ENCODE assay signal across 22 cellular contexts in the genomic region with DNA sequence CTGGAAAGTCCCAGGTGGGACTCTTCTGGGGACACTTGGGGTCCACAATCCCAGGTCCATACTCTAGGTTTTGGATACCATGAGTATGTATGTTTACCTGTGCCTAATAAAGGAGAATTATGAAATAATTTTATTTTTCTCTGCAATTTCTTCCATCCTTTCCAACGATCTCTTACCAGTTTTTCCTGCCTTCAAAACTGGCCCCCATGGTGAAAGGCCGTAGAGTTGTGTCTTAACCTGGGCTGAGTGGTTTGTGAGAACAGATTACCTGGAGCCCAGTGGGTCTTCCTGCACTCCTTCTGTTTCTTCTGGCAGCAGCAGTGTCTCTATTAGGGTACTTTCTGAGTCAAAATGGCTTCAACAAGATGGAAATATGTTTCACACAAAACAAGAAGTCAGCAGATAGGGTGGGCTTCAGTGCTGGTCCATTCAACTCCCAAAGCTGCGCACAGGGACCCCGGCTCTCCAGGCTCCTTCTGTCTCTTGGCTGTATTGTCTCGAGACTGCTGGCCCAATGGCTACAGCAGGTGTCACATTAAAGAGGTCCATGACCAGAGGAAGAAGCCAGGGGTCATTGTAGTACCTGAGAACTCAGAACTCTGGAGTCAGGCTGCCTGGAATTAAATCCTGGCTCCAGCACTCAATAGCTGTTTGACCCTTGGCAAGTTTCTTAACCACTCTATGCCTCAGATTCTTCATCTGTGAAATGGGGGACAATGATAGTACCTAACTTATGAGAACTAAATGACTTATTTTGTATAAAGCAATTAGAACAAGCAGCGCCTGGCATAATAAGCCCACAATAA. TPM values are rescaled to one million over a fixed set of nuclear protein-coding genes. Genes with fewer than 3 reads are reported as not detected.
DNase-seq lines count a peak whose midpoint lies in the region; ATAC-seq, FAIRE-seq and TF ChIP-seq lines count a peak whose summit lies in the region.
"Had no signal": no experiment of that assay in that cellular context is flagged by ENCODE, and none has a peak within 500 bp of the region (broad histone marks: within the 10 kb centered on the region; RNA-seq: fewer than 3 reads in every experiment).

No MANE protein-coding gene starts in this region.

- H3K27ac Mint-ChIP-seq in activated naive CD4-positive, alpha-beta T cell treated with anti-CD3 and anti-CD28 coated beads, Interleukin-2, amount 10 ng/mL, durations not matched to agents 7 days and 5 days = peak overlapping the region; percentile 71
- H3K27ac Mint-ChIP-seq in activated naive CD4-positive, alpha-beta T cell treated with anti-CD3 and anti-CD28 coated beads, Interleukin-2, amount 50 U/mL, for 72 hours = no peak overlapping the region
- H3K27ac Mint-ChIP-seq: CD8-positive, alpha-beta T cell had no signal

- FAIRE-seq in HepG2 (lab: Jason Lieb, UNC) = no peak
- FAIRE-seq: D721Med, GM12892, GM18507 had no signal

- peaks cover 19% of the 10 kb centered on the region for H3K4me1 Mint-ChIP-seq in activated naive CD4-positive, alpha-beta T cell treated with anti-CD3 and anti-CD28 coated beads, Interleukin-2, amount 10 ng/mL, durations not matched to agents 7 days and 5 days

- no peak overlapping the region for H2AFZ ChIP-seq in HepG2 (ENCODE audit: low read length)
- H2AFZ ChIP-seq: GM23248 had no signal

- no peaks in the 10 kb centered on the region for H4K20me1 ChIP-seq in HepG2 (ENCODE audit: insufficient read depth, low read length)

- H3K9ac ChIP-seq in HepG2 (ENCODE audit: insufficient read depth, low read depth, low read length) = peak overlapping the region; percentile 50
- H3K9ac ChIP-seq: BLaER1 treated with 17β-estradiol and CSF1 and Interleukin-3, amounts not matched to agents 10 nM and 100 nM; GM23248 had no signal

- H3K79me2 ChIP-seq in HepG2 (ENCODE audit: insufficient read depth, low read length) = no peaks in the 10 kb centered on the region

- CTCF ChIA-PET in activated naive CD4-positive, alpha-beta T cell treated with anti-CD3 and anti-CD28 coated beads, Interleukin-2, amount 10 ng/mL, durations not matched to agents 7 days and 5 days (lab: Charles Lee) = no interaction called here
- CTCF ChIA-PET in RWPE1 (lab: Yijun Ruan, JAX) (no interaction called here), HepG2 (lab: Yijun Ruan, JAX; ENCODE audit: low intra/inter-chr PET ratio, low total read pairs) (no interaction called here)

- BruUV-seq in HepG2 (replicated peaks; lab: Mats Ljungman, UMichigan) = no TSS peak

- H3K27me3 ChIP-seq in HepG2 (ENCODE audit: control insufficient read depth in 1 of 2, insufficient read depth in 2 of 2, low read length in 2 of 2) (no peaks in the 10 kb centered on the region), left lung (no peaks in the 10 kb centered on the region)
- H3K27me3 ChIP-seq: BLaER1 treated with 17β-estradiol and CSF1 and Interleukin-3, amounts not matched to agents 10 nM and 100 nM had no signal

- H3K4me3 ChIP-seq in HepG2 (replicated peaks in 1 of 3; ENCODE audit: insufficient read depth in 1 of 3, low read depth in 2 of 3, low read length in 3 of 3) (no peak overlapping the region), left lung (no peak overlapping the region)
- H3K4me3 ChIP-seq: BLaER1 treated with 17β-estradiol and CSF1 and Interleukin-3, amounts not matched to agents 10 nM and 100 nM; GM23248 had no signal

- H3K9me3 Mint-ChIP-seq in activated naive CD4-positive, alpha-beta T cell treated with anti-CD3 and anti-CD28 coated beads, Interleukin-2, amount 10 ng/mL, durations not matched to agents 7 days and 5 days = no peaks in the 10 kb centered on the region
- no peaks in the 10 kb centered on the region for H3K9me3 Mint-ChIP-seq in activated naive CD4-positive, alpha-beta T cell treated with anti-CD3 and anti-CD28 coated beads, Interleukin-2, amount 50 U/mL, for 72 hours
- H3K9me3 Mint-ChIP-seq: CD8-positive, alpha-beta T cell had no signal

- no peak for TF ChIP-seq POLR2A in HepG2 (IDR thresholded peaks at IDR 0.05; ENCODE audit: insufficient read depth in 1 of 2, low read depth in 2 of 2, low read length in 2 of 2)

- H3K27ac ChIP-seq in RWPE1 (peak overlapping the region; percentile 81), HepG2 (ENCODE audit: extremely low read length, insufficient read depth, low read length) (peak overlapping the region; percentile 87), left lung (no peak overlapping the region)
- H3K27ac ChIP-seq: BLaER1 treated with 17β-estradiol and CSF1 and Interleukin-3, amounts not matched to agents 10 nM and 100 nM; GM23248 had no signal

- whole genome bisulfite sequencing in HepG2 (ENCODE audit: low lambda C conversion rate) = 96% methylated on average over 6 of the region's 6 CpGs

- TF ChIP-seq RAD21 in HepG2 (CRISPR knock-in tag; IDR thresholded peaks at IDR 0.05) = no peak

- H3K9me3 ChIP-seq in HepG2 (ENCODE audit: low read length) (no peaks in the 10 kb centered on the region), left lung (no peaks in the 10 kb centered on the region)
- H3K9me3 ChIP-seq: BLaER1 treated with 17β-estradiol and CSF1 and Interleukin-3, amounts not matched to agents 10 nM and 100 nM had no signal

- H3K36me3 ChIP-seq in HepG2 (replicated peaks in 1 of 2; ENCODE audit: control insufficient read depth in 1 of 2, insufficient read depth in 2 of 2, low read length in 2 of 2) (peaks cover 34 to 50% of the 10 kb centered on the region in 2 experiments), left lung (peaks cover 0 to 63% of the 10 kb centered on the region in 2 donors)

- TF ChIP-seq CTCF in RWPE1 (conservative IDR thresholded peaks at IDR 0.05; ENCODE audit: low read depth) (no peak), HepG2 (CRISPR knock-in tag; IDR thresholded peaks at IDR 0.05) (0 out of 2 replicates have a peak, but pooled peaks have one; percentile 27), left lung (IDR thresholded peaks at IDR 0.05) (no peak)

- peaks cover 40% of the 10 kb centered on the region for H3K36me3 Mint-ChIP-seq in activated naive CD4-positive, alpha-beta T cell treated with anti-CD3 and anti-CD28 coated beads, Interleukin-2, amount 10 ng/mL, durations not matched to agents 7 days and 5 days
- peaks cover 0 to 10% of the 10 kb centered on the region in 2 donors for H3K36me3 Mint-ChIP-seq in activated naive CD4-positive, alpha-beta T cell treated with anti-CD3 and anti-CD28 coated beads, Interleukin-2, amount 50 U/mL, for 72 hours

- in situ Hi-C loops in HepG2 (cut with HindIII; ENCODE audit: extremely low pct_ligation_motif_present, low pct_unique_long_range_greater_than_20kb) = no loop called here

- no peaks in the 10 kb centered on the region for H3K27me3 Mint-ChIP-seq in activated naive CD4-positive, alpha-beta T cell treated with anti-CD3 and anti-CD28 coated beads, Interleukin-2, amount 10 ng/mL, durations not matched to agents 7 days and 5 days

- no peak for DNase-seq in activated naive CD4-positive, alpha-beta T cell treated with anti-CD3 and anti-CD28 coated beads, Interleukin-2, amount 10 ng/mL, durations not matched to agents 7 days and 5 days
- DNase-seq in activated naive CD4-positive, alpha-beta T cell treated with anti-CD3 and anti-CD28 coated beads, Interleukin-2, amount 50 U/mL, for 72 hours (ENCODE audit: low spot score in 2 of 2) = no peak
- no peak for DNase-seq in RWPE1 (ENCODE audit: low spot score)
- DNase-seq in HepG2 (ENCODE audit: low spot score) = no peak
- no peak for DNase-seq in SW480 (ENCODE audit: low spot score)
- DNase-seq in left lung = no peak
- DNase-seq: CD8-positive, alpha-beta T cell; DMS79; GM23248; HCEC 1CT; KG1; MV-4-11; NCI-H1694 treated with DMSO at 0.1 percent for 48 hours; NCI-H510A; NCI-H748 treated with DMSO at 0.1 percent for 48 hours; NK-92 treated with Interleukin-12 subunit alpha and Interleukin-12 subunit beta, amount 100 ng/mL, for 24 hours; SIG-M5 had no signal

- TF ChIP-seq EP300 in HepG2 (IDR thresholded peaks at IDR 0.05; ENCODE audit: low read depth in 2 of 2, low read length in 2 of 2) (no peak), HepG2 (CRISPR knock-in tag; IDR thresholded peaks at IDR 0.05; ENCODE audit: borderline replicate concordance) (0 out of 2 replicates have a peak, but pooled peaks have one; percentile 18)

- no peak overlapping the region for H3K4me3 Mint-ChIP-seq in activated naive CD4-positive, alpha-beta T cell treated with anti-CD3 and anti-CD28 coated beads, Interleukin-2, amount 10 ng/mL, durations not matched to agents 7 days and 5 days
- H3K4me3 Mint-ChIP-seq: CD8-positive, alpha-beta T cell had no signal

- POLR2A ChIA-PET in RWPE1 (lab: Yijun Ruan, JAX; ENCODE audit: low non-redundant PET) = interaction anchor here (1.0 to 1.2 kb wide), 2 partner anchors 34 to 35 kb away, joined by 3 to 4 read pairs; no protein-coding TSS in a partner anchor
- POLR2A ChIA-PET in HepG2 (lab: Yijun Ruan, JAX) = interaction anchor here (0.7 to 29.0 kb wide), 6 partner anchors 0 to 50 kb away, joined by 3 to 1587 read pairs (median 466); partner anchors contain the start of genes NRSN2, RBCK1 and TRIB3

- no peak for ATAC-seq in activated naive CD4-positive, alpha-beta T cell treated with anti-CD3 and anti-CD28 coated beads, Interleukin-2, amount 50 U/mL, for 72 hours
- ATAC-seq in HepG2 (no peak), left lung (no peak), HG02623 (IDR thresholded peaks at IDR 0.05; ENCODE audit: unreplicated experiment) (no peak)
- ATAC-seq: CD8-positive, alpha-beta T cell had no signal

- intact Hi-C loops in HepG2 (cut with micrococcal nuclease; ENCODE audit: unreplicated experiment) (no loop called here), left lung (cut with DNase I) (no loop called here)

- H3K4me2 ChIP-seq in HepG2 (ENCODE audit: low read depth, low read length) = no peak overlapping the region
- H3K4me2 ChIP-seq: BLaER1 treated with 17β-estradiol and CSF1 and Interleukin-3, amounts not matched to agents 10 nM and 100 nM had no signal

- peaks cover 96% of the 10 kb centered on the region for H3K4me1 ChIP-seq in HepG2 (ENCODE audit: insufficient read depth, low read length)
- no peaks in the 10 kb centered on the region for H3K4me1 ChIP-seq in left lung

RNA-seq across cellular contexts. Expression of gene RBCK1, which starts 10.5 kb away (rescaled TPM):
- total RNA-seq in activated naive CD4-positive, alpha-beta T cell treated with anti-CD3 and anti-CD28 coated beads, Interleukin-2, amount 50 U/mL, for 72 hours = 100 to 1,000 TPM; 113 to 150 TPM
- total RNA-seq in HepG2 (2016; rRNA removed; fragmentation: Illumina TruSeq; extraction: Trizol) = 121 and 149 TPM in 2 replicates
- 176 and 212 TPM in 2 replicates for total RNA-seq in HepG2 (2016; cell fraction: cytosol; rRNA removed; fragmentation: Illumina TruSeq; extraction: Trizol; ENCODE audit: low read depth)
- total RNA-seq in HepG2 (2016; cell fraction: insoluble cytoplasmic fraction; rRNA removed; fragmentation: Illumina TruSeq; extraction: Trizol) = 110 and 147 TPM in 2 replicates
- 217 and 241 TPM in 2 replicates for total RNA-seq in HepG2 (2016; cell fraction: membrane; rRNA removed; fragmentation: Illumina TruSeq; extraction: Trizol)
- total RNA-seq in HepG2 (2016; cell fraction: nucleus; rRNA removed; fragmentation: Illumina TruSeq; extraction: Trizol) = 83.9 and 95.5 TPM in 2 replicates
- polyA plus RNA-seq in HepG2 (2011; rRNA removed) = 215 and 270 TPM in 2 replicates
- 171 and 196 TPM in 2 replicates for polyA plus RNA-seq in HepG2 (2011; cell fraction: cytosol; rRNA removed)
- polyA plus RNA-seq in HepG2 (2011; cell fraction: nucleus; rRNA removed) = 558 and 618 TPM in 2 replicates
- 207 and 311 TPM in 2 replicates for polyA plus RNA-seq in HepG2 (2012)
- polyA plus RNA-seq in HepG2 (2016; cell fraction: cytosol; fragmentation: Illumina TruSeq; extraction: Trizol; ENCODE audit: low read depth) = 291 and 331 TPM in 2 replicates
- polyA plus RNA-seq in HepG2 (2016; cell fraction: insoluble cytoplasmic fraction; fragmentation: Illumina TruSeq; extraction: Trizol; ENCODE audit: low read depth) = 144 and 159 TPM in 2 replicates
- polyA plus RNA-seq in HepG2 (2016; cell fraction: membrane; fragmentation: Illumina TruSeq; extraction: Trizol; ENCODE audit: low read depth) = 277 and 299 TPM in 2 replicates
- 357 and 365 TPM in 2 replicates for polyA plus RNA-seq in HepG2 (2016; cell fraction: nucleus; fragmentation: Illumina TruSeq; extraction: Trizol; ENCODE audit: insufficient read depth, low read depth)
- 36.5 and 119 TPM in 2 replicates for polyA minus RNA-seq in HepG2 (2011; rRNA and poly(A)+ RNA removed; ENCODE audit: low replicate concordance)
- 65.9 and 88.8 TPM in 2 replicates for polyA minus RNA-seq in HepG2 (2011; cell fraction: cytosol; rRNA and poly(A)+ RNA removed)
- polyA minus RNA-seq in HepG2 (2011; cell fraction: nucleus; rRNA and poly(A)+ RNA removed) = 102 and 144 TPM in 2 replicates
- 10 to 100 TPM; 97.9 to 99.8 TPM for total RNA-seq in left lung

RNA-seq across cellular contexts. Expression of gene TRIB3, which starts 17.1 kb away (rescaled TPM):
- total RNA-seq in activated naive CD4-positive, alpha-beta T cell treated with anti-CD3 and anti-CD28 coated beads, Interleukin-2, amount 50 U/mL, for 72 hours = 10 to 100 TPM; 31.3 to 39.4 TPM
- total RNA-seq in HepG2 (2016; rRNA removed; fragmentation: Illumina TruSeq; extraction: Trizol) = 106 and 115 TPM in 2 replicates
- 40.1 and 45.0 TPM in 2 replicates for total RNA-seq in HepG2 (2016; cell fraction: cytosol; rRNA removed; fragmentation: Illumina TruSeq; extraction: Trizol; ENCODE audit: low read depth)
- total RNA-seq in HepG2 (2016; cell fraction: insoluble cytoplasmic fraction; rRNA removed; fragmentation: Illumina TruSeq; extraction: Trizol) = 106 and 115 TPM in 2 replicates
- total RNA-seq in HepG2 (2016; cell fraction: membrane; rRNA removed; fragmentation: Illumina TruSeq; extraction: Trizol) = 107 and 130 TPM in 2 replicates
- 47.6 and 54.9 TPM in 2 replicates for total RNA-seq in HepG2 (2016; cell fraction: nucleus; rRNA removed; fragmentation: Illumina TruSeq; extraction: Trizol)
- polyA plus RNA-seq in HepG2 (2011; rRNA removed) = 150 and 241 TPM in 2 replicates
- polyA plus RNA-seq in HepG2 (2011; cell fraction: cytosol; rRNA removed) = 165 and 177 TPM in 2 replicates
- 122 and 148 TPM in 2 replicates for polyA plus RNA-seq in HepG2 (2011; cell fraction: nucleus; rRNA removed)
- polyA plus RNA-seq in HepG2 (2012) = 78.0 and 193 TPM in 2 replicates
- polyA plus RNA-seq in HepG2 (2016; cell fraction: cytosol; fragmentation: Illumina TruSeq; extraction: Trizol; ENCODE audit: low read depth) = 33.6 and 42.0 TPM in 2 replicates
- 99.1 and 105 TPM in 2 replicates for polyA plus RNA-seq in HepG2 (2016; cell fraction: insoluble cytoplasmic fraction; fragmentation: Illumina TruSeq; extraction: Trizol; ENCODE audit: low read depth)
- 76.6 and 88.5 TPM in 2 replicates for polyA plus RNA-seq in HepG2 (2016; cell fraction: membrane; fragmentation: Illumina TruSeq; extraction: Trizol; ENCODE audit: low read depth)
- 77.9 and 79.0 TPM in 2 replicates for polyA plus RNA-seq in HepG2 (2016; cell fraction: nucleus; fragmentation: Illumina TruSeq; extraction: Trizol; ENCODE audit: insufficient read depth, low read depth)
- 66.9 and 301 TPM in 2 replicates for polyA minus RNA-seq in HepG2 (2011; rRNA and poly(A)+ RNA removed; ENCODE audit: low replicate concordance)
- 115 and 151 TPM in 2 replicates for polyA minus RNA-seq in HepG2 (2011; cell fraction: cytosol; rRNA and poly(A)+ RNA removed)
- polyA minus RNA-seq in HepG2 (2011; cell fraction: nucleus; rRNA and poly(A)+ RNA removed) = 35.9 and 65.3 TPM in 2 replicates
- 10 to 100 TPM; 19.0 to 28.4 TPM for total RNA-seq in left lung

RNA-seq across cellular contexts. Expression of gene NRSN2, which starts 50.7 kb away (rescaled TPM):
- 1 to 10 TPM; 4.2 to 8.5 TPM for total RNA-seq in activated naive CD4-positive, alpha-beta T cell treated with anti-CD3 and anti-CD28 coated beads, Interleukin-2, amount 50 U/mL, for 72 hours
- 28.4 and 32.3 TPM in 2 replicates for total RNA-seq in HepG2 (2016; rRNA removed; fragmentation: Illumina TruSeq; extraction: Trizol)
- total RNA-seq in HepG2 (2016; cell fraction: cytosol; rRNA removed; fragmentation: Illumina TruSeq; extraction: Trizol; ENCODE audit: low read depth) = 13.5 and 19.5 TPM in 2 replicates
- 26.0 and 33.1 TPM in 2 replicates for total RNA-seq in HepG2 (2016; cell fraction: insoluble cytoplasmic fraction; rRNA removed; fragmentation: Illumina TruSeq; extraction: Trizol)
- 30.9 and 37.0 TPM in 2 replicates for total RNA-seq in HepG2 (2016; cell fraction: membrane; rRNA removed; fragmentation: Illumina TruSeq; extraction: Trizol)
- 18.0 and 19.9 TPM in 2 replicates for total RNA-seq in HepG2 (2016; cell fraction: nucleus; rRNA removed; fragmentation: Illumina TruSeq; extraction: Trizol)
- 49.4 and 63.3 TPM in 2 replicates for polyA plus RNA-seq in HepG2 (2011; rRNA removed)
- polyA plus RNA-seq in HepG2 (2011; cell fraction: cytosol; rRNA removed) = 69.4 and 90.4 TPM in 2 replicates
- polyA plus RNA-seq in HepG2 (2011; cell fraction: nucleus; rRNA removed) = 68.6 and 73.2 TPM in 2 replicates
- 32.8 and 45.8 TPM in 2 replicates for polyA plus RNA-seq in HepG2 (2012)
- 30.7 and 34.2 TPM in 2 replicates for polyA plus RNA-seq in HepG2 (2016; cell fraction: cytosol; fragmentation: Illumina TruSeq; extraction: Trizol; ENCODE audit: low read depth)
- 54.0 and 55.2 TPM in 2 replicates for polyA plus RNA-seq in HepG2 (2016; cell fraction: insoluble cytoplasmic fraction; fragmentation: Illumina TruSeq; extraction: Trizol; ENCODE audit: low read depth)
- 61.7 and 66.8 TPM in 2 replicates for polyA plus RNA-seq in HepG2 (2016; cell fraction: membrane; fragmentation: Illumina TruSeq; extraction: Trizol; ENCODE audit: low read depth)
- 79.0 and 79.1 TPM in 2 replicates for polyA plus RNA-seq in HepG2 (2016; cell fraction: nucleus; fragmentation: Illumina TruSeq; extraction: Trizol; ENCODE audit: insufficient read depth, low read depth)
- polyA minus RNA-seq in HepG2 (2011; rRNA and poly(A)+ RNA removed; ENCODE audit: low replicate concordance) = 1.6 and 52.5 TPM in 2 replicates
- polyA minus RNA-seq in HepG2 (2011; cell fraction: cytosol; rRNA and poly(A)+ RNA removed) = 32.5 and 33.1 TPM in 2 replicates
- 10.7 and 15.0 TPM in 2 replicates for polyA minus RNA-seq in HepG2 (2011; cell fraction: nucleus; rRNA and poly(A)+ RNA removed)
- 10 to 100 TPM; 34.4 to 38.8 TPM for total RNA-seq in left lung

Comparison
In these comparisons a context has a peak if more than half of its experiments do, and no peak if none do; other contexts are left out.
1. H3K27ac ChIP-seq: peak in RWPE1 (single experiment) and HepG2 (single experiment); none in left lung (0 of 2).